Comparison of ENCODE assay signal across 8 cellular contexts in genomic region chr4:4575284-4576211, GRCh38. TPM values are rescaled to one million over a fixed set of nuclear protein-coding genes. Genes with fewer than 3 reads are reported as not detected.
DNase-seq lines count a peak whose midpoint lies in the region; ATAC-seq and TF ChIP-seq lines count a peak whose summit lies in the region.

No MANE protein-coding gene starts in this region.

- no peaks in the 10 kb centered on the region for H3K9me3 Mint-ChIP-seq in activated naive CD4-positive, alpha-beta T cell treated with anti-CD3 and anti-CD28 coated beads, Interleukin-2, amount 50 U/mL, for 24 hours
- H3K9me3 Mint-ChIP-seq in type B pancreatic cell, result no peaks in the 10 kb centered on the region

- H3K27ac ChIP-seq in Peyer's patch, result peak overlapping the region; percentile 19 to 60 (median 46)
- no peak overlapping the region for H3K27ac ChIP-seq in cardiac muscle cell

- H3K9me3 ChIP-seq in Peyer's patch (no peaks in the 10 kb centered on the region), cardiac muscle cell (ENCODE audit: low read depth) (no peaks in the 10 kb centered on the region)

- H3K27ac Mint-ChIP-seq in activated naive CD4-positive, alpha-beta T cell treated with anti-CD3 and anti-CD28 coated beads, Interleukin-2, amount 50 U/mL, for 24 hours, result no peak overlapping the region
- peak overlapping the region; percentile 92 for H3K27ac Mint-ChIP-seq in type B pancreatic cell

- H3K4me3 ChIP-seq in Peyer's patch (peak overlapping the region; percentile 57 to 79 (median 60)), cardiac muscle cell (peak overlapping the region; percentile 34)

- peaks cover 2% of the 10 kb centered on the region for H3K36me3 Mint-ChIP-seq in activated naive CD4-positive, alpha-beta T cell treated with anti-CD3 and anti-CD28 coated beads, Interleukin-2, amount 50 U/mL, for 24 hours
- peaks cover 17% of the 10 kb centered on the region for H3K36me3 Mint-ChIP-seq in type B pancreatic cell

- H3K4me1 ChIP-seq in Peyer's patch, result no peaks in the 10 kb centered on the region
- H3K4me1 ChIP-seq in cardiac muscle cell (ENCODE audit: low read depth), result peaks cover 5% of the 10 kb centered on the region

- intact Hi-C loops in posterior cingulate gyrus (cut with DNase I), result no loop called here

- H3K27me3 Mint-ChIP-seq in activated naive CD4-positive, alpha-beta T cell treated with anti-CD3 and anti-CD28 coated beads, Interleukin-2, amount 50 U/mL, for 24 hours, result no peaks in the 10 kb centered on the region
- peaks cover 4% of the 10 kb centered on the region for H3K27me3 Mint-ChIP-seq in type B pancreatic cell

- peaks cover 16% of the 10 kb centered on the region for H3K4me1 Mint-ChIP-seq in activated naive CD4-positive, alpha-beta T cell treated with anti-CD3 and anti-CD28 coated beads, Interleukin-2, amount 50 U/mL, for 24 hours
- H3K4me1 Mint-ChIP-seq in type B pancreatic cell (ENCODE audit: unreplicated experiment), result peaks cover 48% of the 10 kb centered on the region

- H3K36me3 ChIP-seq in Peyer's patch, result no peaks in the 10 kb centered on the region
- H3K36me3 ChIP-seq in cardiac muscle cell, result no peaks in the 10 kb centered on the region

- TF ChIP-seq CTCF in Peyer's patch (IDR thresholded peaks at IDR 0.05), result peak in 5 of 6 experiments; percentile 30 to 76 (median 68)
- TF ChIP-seq CTCF in cardiac muscle cell (IDR thresholded peaks at IDR 0.05; ENCODE audit: low read depth, low read length), result peak; percentile 36
- TF ChIP-seq CTCF in type B pancreatic cell (conservative IDR thresholded peaks at IDR 0.05), result peak; percentile 78

- no peaks in the 10 kb centered on the region for H3K27me3 ChIP-seq in Peyer's patch
- H3K27me3 ChIP-seq in cardiac muscle cell, result no peaks in the 10 kb centered on the region

- H3K4me3 Mint-ChIP-seq in activated naive CD4-positive, alpha-beta T cell treated with anti-CD3 and anti-CD28 coated beads, Interleukin-2, amount 50 U/mL, for 24 hours, result peak overlapping the region; percentile 80
- H3K4me3 Mint-ChIP-seq in type B pancreatic cell, result peak overlapping the region; percentile 87

- TF ChIP-seq POLR2A in Peyer's patch (IDR thresholded peaks at IDR 0.05), result no peak

- ATAC-seq in HG02973 (IDR thresholded peaks at IDR 0.05; ENCODE audit: unreplicated experiment), result peak; percentile 77

- DNase-seq in DMS153 treated with DMSO at 0.1 percent for 48 hours (lab: John Stamatoyannopoulos, UW; ENCODE audit: unreplicated experiment) (peak; percentile 2), DMS153 (lab: John Stamatoyannopoulos, UW) (no peak), Peyer's patch (peak; percentile 33 to 79 (median 75)), cardiac muscle cell (ENCODE audit: low read depth in 1 of 2, low spot score in 1 of 2) (peak; percentile 73 to 88), posterior cingulate gyrus (peak; percentile 19 to 90 (median 42)), type B pancreatic cell (ENCODE audit: extremely low spot score, unreplicated experiment) (peak; percentile 82)

RNA-seq across cellular contexts. Expression of gene STX18, which starts 33.7 kb away (rescaled TPM):
- total RNA-seq in Peyer's patch (10 to 100 TPM; 33.0 to 56.0 (median 42.3) TPM), cardiac muscle cell (50.1 and 63.3 TPM in 2 replicates), type B pancreatic cell (ENCODE audit: low replicate concordance) (28.6 and 36.7 TPM in 2 replicates)
- 29.8 and 36.6 TPM in 2 replicates for polyA plus RNA-seq in cardiac muscle cell
